Comparison of ENCODE assay signal across 10 cellular contexts in the genomic region with DNA sequence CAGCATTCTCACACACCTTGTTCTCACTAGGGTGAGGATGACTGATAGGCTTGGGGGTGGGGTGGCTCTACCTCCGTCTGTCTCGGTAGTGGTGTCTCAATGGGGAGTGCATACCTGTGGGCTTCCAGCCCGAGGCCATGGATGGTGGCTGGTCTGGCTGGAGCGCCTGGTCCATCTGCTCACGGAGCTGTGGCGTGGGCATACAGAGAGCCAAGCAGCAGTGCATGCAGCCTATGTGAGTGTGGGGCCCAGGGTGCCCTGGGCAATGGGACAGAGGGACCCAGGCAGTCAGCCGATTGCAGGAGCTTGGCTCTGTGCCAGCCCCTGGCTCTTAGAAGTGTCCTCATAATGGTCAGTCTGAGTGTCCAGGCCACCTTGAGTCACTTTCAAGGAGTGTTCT. TPM values are rescaled to one million over a fixed set of nuclear protein-coding genes. Genes with fewer than 3 reads are reported as not detected.
A peak's percentile ranks its signal among the peaks of the same experiment; 100 is the strongest.
DNase-seq lines count a peak whose midpoint lies in the region; ATAC-seq and TF ChIP-seq lines count a peak whose summit lies in the region.
"Not testable (repeated sequence)": the region's sequence is repeated elsewhere in the genome, so short reads cannot be mapped to it uniquely, and the experiment has no call there.
"Had no signal": no experiment of that assay in that cellular context is flagged by ENCODE, and none has a peak within 500 bp of the region (broad histone marks: within the 10 kb centered on the region; RNA-seq: fewer than 3 reads in every experiment).

No MANE protein-coding gene starts in this region.

- H2BK120ac ChIP-seq in neuronal stem cell (ENCODE audit: low read depth, low read length): not testable (repeated sequence)

- intact Hi-C loops in activated CD4-positive, alpha-beta T cell treated with anti-CD3 and anti-CD28 coated beads for 36 hours (cut with DNase I, micrococcal nuclease); Right ventricle myocardium superior (cut with DNase I); sigmoid colon (cut with DNase I): not testable (repeated sequence)

- H3K36me3 Mint-ChIP-seq in activated CD4-positive, alpha-beta T cell treated with anti-CD3 and anti-CD28 coated beads for 36 hours (ENCODE audit: low read depth): not testable (repeated sequence)

- not testable (repeated sequence) for H3K27ac Mint-ChIP-seq in activated CD4-positive, alpha-beta T cell treated with anti-CD3 and anti-CD28 coated beads for 36 hours

- not testable (repeated sequence) for H4K91ac ChIP-seq in neuronal stem cell (ENCODE audit: low read depth, low read length, poor library complexity)

- POLR2A ChIA-PET in activated CD4-positive, alpha-beta T cell treated with anti-CD3 and anti-CD28 coated beads for 36 hours (lab: Charles Lee): not testable (repeated sequence)

- not testable (repeated sequence) for H3K36me3 ChIP-seq in neuronal stem cell (replicated peaks in 1 of 2; ENCODE audit: control insufficient read depth in 2 of 2, insufficient read depth in 2 of 2, low read length in 2 of 2); sigmoid colon

- H2AK5ac ChIP-seq in neuronal stem cell (ENCODE audit: low read depth, low read length): peak overlapping the region; percentile 75

- not testable (repeated sequence) for H3K9ac ChIP-seq in neuronal stem cell (ENCODE audit: low read depth, low read length, poor library complexity)

- H3K4me1 Mint-ChIP-seq in activated CD4-positive, alpha-beta T cell treated with anti-CD3 and anti-CD28 coated beads for 36 hours: not testable (repeated sequence)

- not testable (repeated sequence) for H3K9me3 Mint-ChIP-seq in activated CD4-positive, alpha-beta T cell treated with anti-CD3 and anti-CD28 coated beads for 36 hours (ENCODE audit: low read depth)

- not testable (repeated sequence) for TF ChIP-seq CTCF in sigmoid colon (IDR thresholded peaks at IDR 0.05)

- H3K23ac ChIP-seq in neuronal stem cell (ENCODE audit: low read depth, low read length, poor library complexity): not testable (repeated sequence)

- CTCF ChIA-PET in activated CD4-positive, alpha-beta T cell treated with anti-CD3 and anti-CD28 coated beads for 36 hours (lab: Charles Lee): not testable (repeated sequence)

- not testable (repeated sequence) for H3K27ac ChIP-seq in neuronal stem cell (replicated peaks; ENCODE audit: low read length); sigmoid colon

- not testable (repeated sequence) for ATAC-seq in activated CD4-positive, alpha-beta T cell treated with anti-CD3 and anti-CD28 coated beads for 36 hours; Right ventricle myocardium superior (ENCODE audit: poor library complexity)

- H3K27me3 Mint-ChIP-seq in activated CD4-positive, alpha-beta T cell treated with anti-CD3 and anti-CD28 coated beads for 36 hours: not testable (repeated sequence)

- not testable (repeated sequence) for TF ChIP-seq POLR2A in sigmoid colon (IDR thresholded peaks at IDR 0.05)

- in situ Hi-C loops in G401 (cut with HindIII; ENCODE audit: low sequenced_read_pairs): not testable (repeated sequence)

- H3K79me1 ChIP-seq in neuronal stem cell (ENCODE audit: low read depth, low read length): not testable (repeated sequence)

- not testable (repeated sequence) for H2AFZ ChIP-seq in neuronal stem cell (ENCODE audit: low read length)

- not testable (repeated sequence) for TF ChIP-seq RAD21 in Ishikawa (IDR thresholded peaks at IDR 0.05; ENCODE audit: low read depth)

- not testable (repeated sequence) for H4K8ac ChIP-seq in neuronal stem cell (ENCODE audit: low read depth, low read length)

- not testable (repeated sequence) for H3K4me1 ChIP-seq in neuronal stem cell (ENCODE audit: control insufficient read depth in 2 of 2, insufficient read depth in 1 of 2, low read depth in 1 of 2, low read length in 2 of 2); sigmoid colon

- no CpG with 5 or more reads among the region's 7 CpGs for WGBS in neuronal stem cell (ENCODE audit: extremely low coverage in 2 of 2, insufficient read length in 2 of 2, insufficient replicate concordance in 1 of 2), 2 donors
- 84 to 90% methylated on average over 7 of the region's 7 CpGs for WGBS in sigmoid colon, 2 donors

- H3K14ac ChIP-seq in neuronal stem cell (ENCODE audit: low read length): not testable (repeated sequence)

- not testable (repeated sequence) for H3K4ac ChIP-seq in neuronal stem cell (ENCODE audit: low read length)

- not testable (repeated sequence) for H2BK15ac ChIP-seq in neuronal stem cell (ENCODE audit: low read length)

- not testable (repeated sequence) for H2BK12ac ChIP-seq in neuronal stem cell (ENCODE audit: low read length)

- H2BK5ac ChIP-seq in neuronal stem cell (ENCODE audit: low read length): not testable (repeated sequence)

- H3K4me3 Mint-ChIP-seq in activated CD4-positive, alpha-beta T cell treated with anti-CD3 and anti-CD28 coated beads for 36 hours: not testable (repeated sequence)

- not testable (repeated sequence) for H3K27me3 ChIP-seq in neuronal stem cell (ENCODE audit: control insufficient read depth in 3 of 3, insufficient read depth in 3 of 3, low read depth in 1 of 3, low read length in 3 of 3); sigmoid colon

- not testable (repeated sequence) for H3K4me3 ChIP-seq in neuronal stem cell (ENCODE audit: low read length in 2 of 2); sigmoid colon

- H3K4me2 ChIP-seq in neuronal stem cell (ENCODE audit: insufficient read depth, low read length, poor library complexity, severe bottlenecking): not testable (repeated sequence)

- H3K18ac ChIP-seq in neuronal stem cell (ENCODE audit: low read length): not testable (repeated sequence)

- not testable (repeated sequence) for TF ChIP-seq EP300 in Ishikawa (IDR thresholded peaks at IDR 0.05; ENCODE audit: borderline replicate concordance); sigmoid colon (IDR thresholded peaks at IDR 0.05)

- not testable (repeated sequence) for H3K9me3 ChIP-seq in neuronal stem cell (replicated peaks in 1 of 2; ENCODE audit: control insufficient read depth in 2 of 2, insufficient read depth in 1 of 2, low read depth in 1 of 2, low read length in 2 of 2); sigmoid colon

- DNase-seq in G401 (ENCODE audit: low spot score) (peak; percentile 44), cerebellar cortex (ENCODE audit: low spot score) (peak; percentile 25), Right ventricle myocardium superior (peak; percentile 35), mesenteric fat pad (ENCODE audit: low spot score) (peak; percentile 71), sigmoid colon (peak; percentile 50)
- peak; percentile 2 for DNase-seq in activated CD4-positive, alpha-beta T cell treated with anti-CD3 and anti-CD28 coated beads for 36 hours
- DNase-seq in neuronal stem cell (ENCODE audit: low spot score): not testable (repeated sequence)

TF ChIP-seq in Ishikawa, 13 proteins besides CTCF, POLR2A, EP300 and RAD21:
- TF ChIP-seq NFIC (IDR thresholded peaks at IDR 0.05): 0 out of 2 replicates have a peak, but pooled peaks have one; percentile 20
TF ChIP-seq in Ishikawa: peak in this region for 1; not testable (repeated sequence) for 12.

RNA-seq across cellular contexts. Expression of a gene that starts 31.8 kb away (rescaled TPM):
- total RNA-seq in G401 (2014; rRNA removed; shearing (Covaris generic)): 0.47 and 0.98 TPM in 2 replicates
- 1 to 10 TPM in 1 of 2 experiments, under 1 TPM in 1; 0.97 to 1.6 TPM for total RNA-seq in activated CD4-positive, alpha-beta T cell treated with anti-CD3 and anti-CD28 coated beads for 36 hours
- total RNA-seq in Right ventricle myocardium superior (0.11 TPM), mesenteric fat pad (0.77 TPM), sigmoid colon (1 to 10 TPM; 1.8 to 3.0 (median 1.8) TPM)
- polyA plus RNA-seq in neuronal stem cell (2013, experiment 1 of 2): 1.7 TPM
- 1.6 TPM for polyA plus RNA-seq in neuronal stem cell (2013, experiment 2 of 2)
- 1 to 10 TPM in 2 of 3 donors, under 1 TPM in 1; 0.60 to 3.0 (median 1.4) TPM for polyA plus RNA-seq in sigmoid colon
- polyA plus RNA-seq: GM23248 had no signal

RNA-seq across cellular contexts. Expression of a gene that starts 54.9 kb away (rescaled TPM):
- 1.2 TPM in 1 of 2 replicates, not detected in the other for total RNA-seq in G401 (2014; rRNA removed; shearing (Covaris generic))
- 1 to 10 TPM; 4.4 to 6.9 TPM for total RNA-seq in activated CD4-positive, alpha-beta T cell treated with anti-CD3 and anti-CD28 coated beads for 36 hours
- total RNA-seq in Right ventricle myocardium superior (3.0 TPM), mesenteric fat pad (4.0 TPM), sigmoid colon (1 to 10 TPM in 2 of 4 donors, under 1 TPM in 1, not detected in 1; 0.55 to 2.1 (median 1.8) TPM)
- 4.6 TPM for polyA plus RNA-seq in neuronal stem cell (2013, experiment 1 of 2)
- 4.8 TPM for polyA plus RNA-seq in neuronal stem cell (2013, experiment 2 of 2)
- 1 to 10 TPM in 1 of 3 donors, under 1 TPM in 2; 0.23 to 4.8 (median 0.57) TPM for polyA plus RNA-seq in sigmoid colon
- total RNA-seq: CD4-positive, CD25-positive, alpha-beta regulatory T cell; GM23248 had no signal

RNA-seq across cellular contexts. Expression of a gene that starts 55.0 kb away (rescaled TPM):
- 11.8 and 14.3 TPM in 2 replicates for total RNA-seq in G401 (2014; rRNA removed; shearing (Covaris generic))
- total RNA-seq in activated CD4-positive, alpha-beta T cell treated with anti-CD3 and anti-CD28 coated beads for 36 hours: 10 to 100 TPM; 25.0 to 30.2 TPM
- 14.9 TPM for total RNA-seq in Right ventricle myocardium superior
- 21.6 TPM for total RNA-seq in mesenteric fat pad
- 17.9 TPM for polyA plus RNA-seq in neuronal stem cell (2013, experiment 1 of 2)
- polyA plus RNA-seq in neuronal stem cell (2013, experiment 2 of 2): 21.2 TPM
- total RNA-seq in sigmoid colon: 10 to 100 TPM; 11.5 to 15.3 (median 12.8) TPM
- 10 to 100 TPM; 10.8 to 15.7 (median 14.0) TPM for polyA plus RNA-seq in sigmoid colon
